Comparison of ENCODE assay signal across 3 cellular contexts in the genomic region with DNA sequence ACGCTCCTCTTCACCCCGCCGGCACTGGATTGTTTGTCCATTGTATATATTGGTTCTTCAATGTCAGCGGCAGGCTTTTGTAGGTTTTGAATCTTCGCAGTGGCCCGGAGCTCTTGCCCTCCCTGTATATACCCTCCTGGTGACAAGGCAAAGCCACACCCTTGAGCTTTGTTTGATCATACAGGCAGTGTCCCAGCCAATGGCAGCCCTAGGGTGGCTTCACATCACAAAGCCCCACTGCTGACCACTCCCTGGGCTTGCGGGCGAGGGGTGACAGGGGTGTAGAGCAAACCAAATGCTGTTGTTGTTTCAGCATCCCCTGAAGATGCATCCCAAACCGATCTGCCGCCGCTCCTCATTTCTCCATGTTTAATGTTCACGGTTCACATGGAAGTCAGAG. TPM values are rescaled to one million over a fixed set of nuclear protein-coding genes. Genes with fewer than 3 reads are reported as not detected.
"Had no signal": no experiment of that assay in that cellular context is flagged by ENCODE, and none has a peak within 500 bp of the region (broad histone marks: within the 10 kb centered on the region; RNA-seq: fewer than 3 reads in every experiment).

A gene with protein sequence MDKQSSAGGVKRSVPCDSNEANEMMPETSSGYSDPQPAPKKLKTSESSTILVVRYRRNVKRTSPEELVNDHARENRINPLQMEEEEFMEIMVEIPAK (minus strand): TSS at position 101 of the 400 bp plus-strand sequence. CDS start 60 bp downstream, at position 41.

RNA-seq across cellular contexts. Expression of the gene that starts here (rescaled TPM):
- total RNA-seq: LHCN-M2, MCF 10A, NCI-H460 had no signal
